Comparison of ENCODE assay signal across 19 cellular contexts in genomic region chr1:116807871-116808450, GRCh38. TPM values are rescaled to one million over a fixed set of nuclear protein-coding genes. Genes with fewer than 3 reads are reported as not detected.
DNase-seq lines count a peak whose midpoint lies in the region; ATAC-seq and TF ChIP-seq lines count a peak whose summit lies in the region.
"Had no signal": no experiment of that assay in that cellular context is flagged by ENCODE, and none has a peak within 500 bp of the region (broad histone marks: within the 10 kb centered on the region; RNA-seq: fewer than 3 reads in every experiment).

No MANE protein-coding gene starts in this region.

- TF ChIP-seq POLR2A in breast epithelium (IDR thresholded peaks at IDR 0.05) (no peak), esophagus muscularis mucosa (IDR thresholded peaks at IDR 0.05; ENCODE audit: low read depth) (no peak), vagina (IDR thresholded peaks at IDR 0.05) (no peak)

- H3K9me3 ChIP-seq in breast epithelium: no peaks in the 10 kb centered on the region
- H3K9me3 ChIP-seq in esophagus muscularis mucosa: peaks cover 0 to 16% (median 0%) of the 10 kb centered on the region in 4 donors
- no peaks in the 10 kb centered on the region for H3K9me3 ChIP-seq in vagina
- H3K9me3 ChIP-seq: psoas muscle had no signal

- CTCF ChIA-PET in MCF 10A (lab: Yijun Ruan, JAX): interaction anchor here (0.6 kb wide), 2 partner anchors 16 to 147 kb away, joined by 3 read pairs; no protein-coding TSS in a partner anchor

- peaks cover 8% of the 10 kb centered on the region for H3K9me3 Mint-ChIP-seq in MCF 10A (ENCODE audit: unreplicated experiment)
- H3K9me3 Mint-ChIP-seq in T-helper 2 cell treated with Interferon-gamma antibody and Interleukin-4, amounts not matched to agents 5 μg/mL and 100 μg/mL, for 36 hours: peaks cover 14% of the 10 kb centered on the region

- peaks cover 14% of the 10 kb centered on the region for H3K4me1 Mint-ChIP-seq in MCF 10A (ENCODE audit: insufficient read depth, unreplicated experiment)
- H3K4me1 Mint-ChIP-seq in T-helper 2 cell treated with Interferon-gamma antibody and Interleukin-4, amounts not matched to agents 5 μg/mL and 100 μg/mL, for 36 hours (ENCODE audit: low read depth): peaks cover 72% of the 10 kb centered on the region

- DNase-seq in breast epithelium (ENCODE audit: low spot score in 2 of 2) (no peak), MCF 10A (ENCODE audit: unreplicated experiment) (no peak), esophagus muscularis mucosa (ENCODE audit: extremely low spot score) (peak; percentile 72), vagina (ENCODE audit: extremely low spot score in 2 of 2) (no peak), KG1 (lab: John Stamatoyannopoulos, UW) (no peak), AG08396 (ENCODE audit: low spot score) (no peak)
- no peak for DNase-seq in T-helper 2 cell treated with Interferon-gamma antibody and Interleukin-4, amounts not matched to agents 5 μg/mL and 100 μg/mL, for 36 hours (ENCODE audit: low spot score)
- DNase-seq: activated gamma-delta T cell, GDM1, midbrain, NCI-H1436, NCI-H82, psoas muscle had no signal

- WGBS in esophagus muscularis mucosa: 90% methylated on average over 12 of the region's 12 CpGs

- H3K4me1 ChIP-seq in breast epithelium: no peaks in the 10 kb centered on the region
- H3K4me1 ChIP-seq in esophagus muscularis mucosa: no peaks in the 10 kb centered on the region
- H3K4me1 ChIP-seq in vagina: peaks cover 7% of the 10 kb centered on the region
- H3K4me1 ChIP-seq: psoas muscle had no signal

- no peak for ATAC-seq in GM19328 (IDR thresholded peaks at IDR 0.05; ENCODE audit: unreplicated experiment)
- ATAC-seq: psoas muscle had no signal

- H3K4me3 ChIP-seq in breast epithelium (no peak overlapping the region), esophagus muscularis mucosa (no peak overlapping the region), vagina (no peak overlapping the region)
- H3K4me3 ChIP-seq: BLaER1, psoas muscle had no signal

- no TSS peak for BruUV-seq in MCF 10A (replicated peaks; lab: Mats Ljungman, UMichigan)

- POLR2A ChIA-PET in MCF 10A (lab: Yijun Ruan, JAX): interaction anchor here (0.7 to 1.3 kb wide), 2 partner anchors 43 to 224 kb away, joined by 4 read pairs; no protein-coding TSS in a partner anchor

- H3K36me3 Mint-ChIP-seq in MCF 10A (ENCODE audit: insufficient read depth, unreplicated experiment): no peaks in the 10 kb centered on the region
- peaks cover 20% of the 10 kb centered on the region for H3K36me3 Mint-ChIP-seq in T-helper 2 cell treated with Interferon-gamma antibody and Interleukin-4, amounts not matched to agents 5 μg/mL and 100 μg/mL, for 36 hours (ENCODE audit: low read depth)

- no peak for TF ChIP-seq CTCF in breast epithelium (IDR thresholded peaks at IDR 0.05)
- TF ChIP-seq CTCF in MCF 10A (IDR thresholded peaks at IDR 0.05; ENCODE audit: unreplicated experiment): no peak
- no peak for TF ChIP-seq CTCF in esophagus muscularis mucosa (IDR thresholded peaks at IDR 0.05)
- TF ChIP-seq CTCF in vagina (IDR thresholded peaks at IDR 0.05): no peak

- no peaks in the 10 kb centered on the region for H3K27me3 Mint-ChIP-seq in MCF 10A (ENCODE audit: insufficient read depth, unreplicated experiment)
- H3K27me3 Mint-ChIP-seq in T-helper 2 cell treated with Interferon-gamma antibody and Interleukin-4, amounts not matched to agents 5 μg/mL and 100 μg/mL, for 36 hours (ENCODE audit: low read depth): no peaks in the 10 kb centered on the region

- H3K4me3 Mint-ChIP-seq in MCF 10A (ENCODE audit: unreplicated experiment): no peak overlapping the region
- H3K4me3 Mint-ChIP-seq in T-helper 2 cell treated with Interferon-gamma antibody and Interleukin-4, amounts not matched to agents 5 μg/mL and 100 μg/mL, for 36 hours: peak overlapping the region; percentile 68

- no peak for TF ChIP-seq EP300 in esophagus muscularis mucosa (IDR thresholded peaks at IDR 0.05)

- no peaks in the 10 kb centered on the region for H3K27me3 ChIP-seq in breast epithelium
- H3K27me3 ChIP-seq in esophagus muscularis mucosa: no peaks in the 10 kb centered on the region
- no peaks in the 10 kb centered on the region for H3K27me3 ChIP-seq in vagina
- H3K27me3 ChIP-seq: BLaER1 had no signal

- no peak overlapping the region for H3K27ac Mint-ChIP-seq in MCF 10A (ENCODE audit: low read depth, unreplicated experiment)
- H3K27ac Mint-ChIP-seq in T-helper 2 cell treated with Interferon-gamma antibody and Interleukin-4, amounts not matched to agents 5 μg/mL and 100 μg/mL, for 36 hours: peak overlapping the region; percentile 85

- no peaks in the 10 kb centered on the region for H3K36me3 ChIP-seq in breast epithelium
- no peaks in the 10 kb centered on the region for H3K36me3 ChIP-seq in esophagus muscularis mucosa
- H3K36me3 ChIP-seq in vagina: no peaks in the 10 kb centered on the region
- H3K36me3 ChIP-seq: BLaER1 had no signal

- intact Hi-C loops in breast epithelium (cut with DNase I; ENCODE audit: low total_unique reads): no loop called here
- intact Hi-C loops in MCF 10A (cut with micrococcal nuclease): no loop called here
- intact Hi-C loops in esophagus muscularis mucosa (cut with DNase I): no loop called here
- intact Hi-C loops in vagina (cut with DNase I): no loop called here

- H3K27ac ChIP-seq in breast epithelium: peak overlapping the region; percentile 48 to 69
- no peak overlapping the region for H3K27ac ChIP-seq in esophagus muscularis mucosa (replicated peaks in 1 of 4)
- peak overlapping the region; percentile 62 for H3K27ac ChIP-seq in vagina
- H3K27ac ChIP-seq: BLaER1, psoas muscle, VCaP had no signal

RNA-seq across cellular contexts. Expression of gene CD2, which starts 53.7 kb away (rescaled TPM):
- total RNA-seq in breast epithelium (1 to 10 TPM; 1.4 to 3.9 (median 3.5) TPM), MCF 10A (2022) (not detected in 2 replicates), esophagus muscularis mucosa (1 to 10 TPM in 2 of 4 donors, under 1 TPM in 2; 0.42 to 4.3 (median 0.90) TPM), vagina (8.3 TPM)
- total RNA-seq: cerebellum, fibroblast of lung, SK-MEL-5 had no signal

Comparison
In these comparisons a context has a peak if more than half of its experiments do, and no peak if none do; other contexts are left out.
1. H3K27ac ChIP-seq: peak in breast epithelium (2 of 2) and vagina (single experiment); none in esophagus muscularis mucosa (0 of 4).